ENCODE assay signal across 1 cellular context in genomic region chr19:18063463-18063862, GRCh38.
TF ChIP-seq lines count a peak whose summit lies in the region.

No MANE protein-coding gene starts in this region.

TF ChIP-seq in GM23338, 12 proteins besides CTCF, POLR2A, EP300 and RAD21 (continued from another document):
- TF ChIP-seq ZNF462 (CRISPR knock-in tag; IDR thresholded peaks at IDR 0.05) (no peak), EZH2 (IDR thresholded peaks at IDR 0.05; ENCODE audit: low read depth, unreplicated experiment) (no peak), NANOG (IDR thresholded peaks at IDR 0.05; ENCODE audit: borderline replicate concordance) (no peak), CREB1 (CRISPR knock-in tag; IDR thresholded peaks at IDR 0.05; ENCODE audit: low read depth) (no peak), POLR2AphosphoS5 (IDR thresholded peaks at IDR 0.05; ENCODE audit: low read depth) (no peak), JUNB (IDR thresholded peaks at IDR 0.05; ENCODE audit: unreplicated experiment) (no peak), STAT1 (IDR thresholded peaks at IDR 0.05; ENCODE audit: unreplicated experiment) (no peak), EZH2phosphoT487 (IDR thresholded peaks at IDR 0.05; ENCODE audit: unreplicated experiment) (no peak), ETS1 (IDR thresholded peaks at IDR 0.05) (no peak)
TF ChIP-seq in GM23338: peak in this region for 0.
